ENCODE assay signal across 23 cellular contexts in genomic region chr6:52108128-52108527, GRCh38. TPM values are rescaled to one million over a fixed set of nuclear protein-coding genes. Genes with fewer than 3 reads are reported as not detected.
DNase-seq lines count a peak whose midpoint lies in the region; TF ChIP-seq lines count a peak whose summit lies in the region.
"Had no signal": no experiment of that assay in that cellular context is flagged by ENCODE, and none has a peak within 500 bp of the region (broad histone marks: within the 10 kb centered on the region; RNA-seq: fewer than 3 reads in every experiment).

No MANE protein-coding gene starts in this region.

- intact Hi-C loops in testis (cut with DNase I; ENCODE audit: low total_unique reads), result no loop called here

- H3K9me3 ChIP-seq in HUES48 (ENCODE audit: control insufficient read depth, insufficient read depth, low read length) (no peaks in the 10 kb centered on the region), testis (no peaks in the 10 kb centered on the region)
- H3K9me3 ChIP-seq: sigmoid colon, SK-N-SH, transverse colon had no signal

- H3K27ac ChIP-seq in HUES48 (ENCODE audit: low read depth, low read length), result peak overlapping the region; percentile 35
- H3K27ac ChIP-seq in testis, result no peak overlapping the region
- H3K27ac ChIP-seq: sigmoid colon, transverse colon, VCaP had no signal

- no peak overlapping the region for H3K9ac ChIP-seq in HUES48 (ENCODE audit: low read depth, low read length)
- H3K9ac ChIP-seq: SK-N-SH had no signal

- no peaks in the 10 kb centered on the region for H3K27me3 ChIP-seq in HUES48 (ENCODE audit: control insufficient read depth, insufficient read depth, low read length)
- H3K27me3 ChIP-seq in testis, result no peaks in the 10 kb centered on the region
- H3K27me3 ChIP-seq: sigmoid colon, transverse colon had no signal

- no peaks in the 10 kb centered on the region for H3K4me1 ChIP-seq in HUES48 (ENCODE audit: control insufficient read depth, insufficient read depth, low read length)
- no peaks in the 10 kb centered on the region for H3K4me1 ChIP-seq in testis
- H3K4me1 ChIP-seq: sigmoid colon, transverse colon had no signal

- no peak for TF ChIP-seq POLR2A in testis (IDR thresholded peaks at IDR 0.05)

- no peak for TF ChIP-seq CTCF in testis (IDR thresholded peaks at IDR 0.05)

- H3K4me3 ChIP-seq in HUES48 (ENCODE audit: low read depth, low read length), result no peak overlapping the region
- no peak overlapping the region for H3K4me3 ChIP-seq in skeletal muscle cell (ENCODE audit: low read depth, low read length)
- H3K4me3 ChIP-seq in testis, result no peak overlapping the region
- H3K4me3 ChIP-seq: sigmoid colon, transverse colon had no signal

- H3K36me3 ChIP-seq in HUES48 (ENCODE audit: control insufficient read depth, insufficient read depth, low read length) (no peaks in the 10 kb centered on the region), testis (ENCODE audit: low read depth, missing control alignments) (no peaks in the 10 kb centered on the region)
- H3K36me3 ChIP-seq: sigmoid colon, transverse colon had no signal

- DNase-seq in RPMI7951 (ENCODE audit: low read depth), result peak; percentile 85
- DNase-seq in islet precursor cell, result peak; percentile 78
- DNase-seq in skeletal muscle cell (ENCODE audit: low read depth), result peak; percentile 60
- DNase-seq in mesenteric fat pad (ENCODE audit: low spot score), result no peak
- DNase-seq in testis, result no peak
- no peak for DNase-seq in amniotic stem cell (lab: John Stamatoyannopoulos, UW)
- DNase-seq: activated CD4-positive, alpha-beta T cell treated with anti-CD3 and anti-CD28 coated beads, Interleukin-2, amount 10 ng/mL, durations not matched to agents 7 days and 5 days; activated CD8-positive, alpha-beta memory T cell treated with anti-CD3 and anti-CD28 coated beads, Interleukin-2, amount 10 ng/mL, durations not matched to agents 7 days and 5 days; activated naive CD4-positive, alpha-beta T cell treated with anti-CD3 and anti-CD28 coated beads for 36 hours; effector CD4-positive, alpha-beta T cell; H7; left ventricle myocardium superior; NCI-H1092; NCI-H2029 treated with DMSO at 0.1 percent for 48 hours; RPMI8226; sigmoid colon; SK-N-SH; transverse colon had no signal

- WGBS in testis, 2 donors, result 41 to 48% methylated on average over 4 of the region's 4 CpGs

RNA-seq across cellular contexts. Expression of gene PKHD1, which starts 20.7 kb away (rescaled TPM):
- not detected in 2 replicates for total RNA-seq in RPMI7951 (2014; rRNA removed; shearing (Covaris generic))
- total RNA-seq in mesenteric fat pad (not detected), testis (1 to 10 TPM; 1.3 to 1.7 TPM)
- polyA plus RNA-seq in testis (ENCODE audit: insufficient read depth, low read depth, low replicate concordance), result 2.3 TPM
- total RNA-seq: activated CD4-positive, alpha-beta T cell treated with anti-CD3 and anti-CD28 coated beads, Interleukin-2, amount 10 ng/mL, durations not matched to agents 7 days and 5 days; activated CD8-positive, alpha-beta memory T cell treated with anti-CD3 and anti-CD28 coated beads, Interleukin-2, amount 10 ng/mL, durations not matched to agents 7 days and 5 days; activated naive CD4-positive, alpha-beta T cell treated with anti-CD3 and anti-CD28 coated beads for 36 hours; fibroblast of villous mesenchyme; left ventricle myocardium superior; posterior vena cava had no signal
- polyA plus RNA-seq: neural cell, SK-N-SH had no signal

Comparison
In these comparisons a context has a peak if more than half of its experiments do, and no peak if none do; other contexts are left out.
1. DNase-seq: peak in RPMI7951 (single experiment), islet precursor cell (single experiment) and skeletal muscle cell (single experiment); none in mesenteric fat pad (single experiment), testis (single experiment) and amniotic stem cell (single experiment).